ENCODE assay signal across 15 cellular contexts in the genomic region with DNA sequence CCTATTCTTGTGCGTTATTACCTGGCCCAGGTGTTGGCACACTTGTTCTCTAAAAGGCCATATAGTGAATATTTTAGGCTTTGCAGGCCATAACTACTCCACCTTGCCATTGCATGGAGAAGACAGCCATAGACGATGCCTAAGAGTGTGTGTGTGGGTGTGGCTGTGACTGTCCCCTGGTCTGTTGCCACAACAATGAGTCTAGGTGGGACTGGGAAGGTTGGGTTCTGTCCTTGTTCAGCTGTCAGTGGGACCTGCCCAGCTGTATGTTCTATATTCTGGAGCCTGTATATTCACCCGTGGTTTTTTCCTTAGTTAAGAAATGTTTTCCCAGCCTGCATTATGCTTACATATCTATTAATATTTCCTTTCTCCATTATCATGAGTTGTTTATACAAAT. TPM values are rescaled to one million over a fixed set of nuclear protein-coding genes. Genes with fewer than 3 reads are reported as not detected.
DNase-seq lines count a peak whose midpoint lies in the region; ATAC-seq and TF ChIP-seq lines count a peak whose summit lies in the region.
"Had no signal": no experiment of that assay in that cellular context is flagged by ENCODE, and none has a peak within 500 bp of the region (broad histone marks: within the 10 kb centered on the region; RNA-seq: fewer than 3 reads in every experiment).

No MANE protein-coding gene starts in this region.

- no peaks in the 10 kb centered on the region for H3K27me3 Mint-ChIP-seq in CD4-positive, alpha-beta memory T cell
- H3K27me3 Mint-ChIP-seq in T-cell, result no peaks in the 10 kb centered on the region
- H3K27me3 Mint-ChIP-seq in effector memory CD8-positive, alpha-beta T cell, result no peaks in the 10 kb centered on the region

- no peak for TF ChIP-seq CTCF in vagina (IDR thresholded peaks at IDR 0.05)

- intact Hi-C loops in CD4-positive, alpha-beta memory T cell (cut with micrococcal nuclease), result no loop called here
- intact Hi-C loops in Right ventricle myocardium inferior (cut with DNase I) (no loop called here), vagina (cut with DNase I) (no loop called here)

- H3K27ac ChIP-seq in CD4-positive, alpha-beta memory T cell (ENCODE audit: low read depth, low read length), result no peak overlapping the region
- no peak overlapping the region for H3K27ac ChIP-seq in vagina
- H3K27ac ChIP-seq: A549 had no signal

- POLR2A ChIA-PET in CD4-positive, alpha-beta memory T cell (lab: Charles Lee; ENCODE audit: partially characterized antibody), result no interaction called here
- POLR2A ChIA-PET in T-cell (lab: Charles Lee), result no interaction called here

- DNase-seq in CD4-positive, alpha-beta memory T cell, result no peak
- no peak for DNase-seq in T-cell
- DNase-seq in effector memory CD8-positive, alpha-beta T cell, result no peak
- DNase-seq in Right ventricle myocardium inferior (ENCODE audit: missing footprints), result no peak
- DNase-seq in vagina (ENCODE audit: extremely low spot score in 2 of 2), result no peak
- DNase-seq: COR-L47, DMS153, DMS79 treated with DMSO at 0.1 percent for 48 hours, EL, IMR-90, KBM-7 had no signal

- H3K27ac Mint-ChIP-seq in CD4-positive, alpha-beta memory T cell, result peak overlapping the region in 5 of 7 donors; percentile 6 to 77 (median 72)
- peak overlapping the region; percentile 58 to 72 for H3K27ac Mint-ChIP-seq in T-cell
- peak overlapping the region; percentile 55 to 62 for H3K27ac Mint-ChIP-seq in effector memory CD8-positive, alpha-beta T cell

- peaks cover 31% of the 10 kb centered on the region for H3K4me1 ChIP-seq in CD4-positive, alpha-beta memory T cell (ENCODE audit: insufficient read depth, low read length)
- no peaks in the 10 kb centered on the region for H3K4me1 ChIP-seq in vagina
- H3K4me1 ChIP-seq: A549, HAP-1 had no signal

- peaks cover 14 to 33% (median 25%) of the 10 kb centered on the region in 4 donors for H3K4me1 Mint-ChIP-seq in CD4-positive, alpha-beta memory T cell
- H3K4me1 Mint-ChIP-seq in T-cell, result peaks cover 18 to 33% (median 20%) of the 10 kb centered on the region in 3 donors
- peaks cover 14 to 16% of the 10 kb centered on the region in 2 donors for H3K4me1 Mint-ChIP-seq in effector memory CD8-positive, alpha-beta T cell (ENCODE audit: low read depth in 2 of 2)

- no peaks in the 10 kb centered on the region for H3K27me3 ChIP-seq in CD4-positive, alpha-beta memory T cell (ENCODE audit: insufficient read depth, low read length)
- no peaks in the 10 kb centered on the region for H3K27me3 ChIP-seq in vagina

- no peaks in the 10 kb centered on the region for H3K9me3 ChIP-seq in CD4-positive, alpha-beta memory T cell (ENCODE audit: control insufficient read depth in 1 of 2, low read length in 2 of 2)
- no peaks in the 10 kb centered on the region for H3K9me3 ChIP-seq in vagina
- H3K9me3 ChIP-seq: A549, HAP-1 had no signal

- H3K36me3 Mint-ChIP-seq in CD4-positive, alpha-beta memory T cell, result peaks cover 39 to 45% of the 10 kb centered on the region in 2 donors
- H3K36me3 Mint-ChIP-seq in T-cell, result peaks cover 44% of the 10 kb centered on the region
- H3K36me3 Mint-ChIP-seq in effector memory CD8-positive, alpha-beta T cell (ENCODE audit: insufficient read depth), result peaks cover 32% of the 10 kb centered on the region

- CTCF ChIA-PET in CD4-positive, alpha-beta memory T cell (lab: Charles Lee; ENCODE audit: partially characterized antibody), result interaction anchor here (1.0 kb wide), 1 partner anchor 104 kb away, joined by 3 read pairs; no protein-coding TSS in a partner anchor
- CTCF ChIA-PET in T-cell (lab: Charles Lee), result no interaction called here

- H3K4me3 ChIP-seq in CD4-positive, alpha-beta memory T cell (ENCODE audit: low read length in 2 of 2), result no peak overlapping the region
- no peak overlapping the region for H3K4me3 ChIP-seq in vagina
- H3K4me3 ChIP-seq: A549, HAP-1 had no signal

- no peaks in the 10 kb centered on the region for H3K36me3 ChIP-seq in CD4-positive, alpha-beta memory T cell (ENCODE audit: insufficient read depth, low read length)
- peaks cover 3 to 33% of the 10 kb centered on the region in 2 donors for H3K36me3 ChIP-seq in vagina

- H3K4me3 Mint-ChIP-seq in CD4-positive, alpha-beta memory T cell, result no peak overlapping the region
- H3K4me3 Mint-ChIP-seq in T-cell, result no peak overlapping the region
- no peak overlapping the region for H3K4me3 Mint-ChIP-seq in effector memory CD8-positive, alpha-beta T cell
- H3K4me3 Mint-ChIP-seq: CD14-positive monocyte had no signal

- TF ChIP-seq POLR2A in vagina (IDR thresholded peaks at IDR 0.05), result no peak

- ATAC-seq in T-cell (replicated peaks in 1 of 4) (no peak), HG02623 (IDR thresholded peaks at IDR 0.05; ENCODE audit: unreplicated experiment) (no peak), Right ventricle myocardium inferior (no peak)
- no peak for ATAC-seq in effector memory CD8-positive, alpha-beta T cell (replicated peaks)
- ATAC-seq: A549 had no signal

- no peaks in the 10 kb centered on the region for H3K9me3 Mint-ChIP-seq in CD4-positive, alpha-beta memory T cell
- no peaks in the 10 kb centered on the region for H3K9me3 Mint-ChIP-seq in T-cell
- H3K9me3 Mint-ChIP-seq in effector memory CD8-positive, alpha-beta T cell, result no peaks in the 10 kb centered on the region
- H3K9me3 Mint-ChIP-seq: CD14-positive monocyte had no signal

RNA-seq across cellular contexts. Expression of a gene that starts 38.6 kb away (rescaled TPM):
- total RNA-seq in CD4-positive, alpha-beta memory T cell, result 10 to 100 TPM; 19.5 to 24.9 TPM
- polyA plus RNA-seq in CD4-positive, alpha-beta memory T cell, result 1 to 10 TPM; 4.1 to 4.4 TPM
- total RNA-seq in T-cell (10 to 100 TPM; 12.3 to 15.9 (median 14.8) TPM), Right ventricle myocardium inferior (10.8 TPM), vagina (9.1 TPM)
